Comparison of ENCODE assay signal across 8 cellular contexts in genomic region chrX:107537815-107538214, GRCh38.
A peak's percentile ranks its signal among the peaks of the same experiment; 100 is the strongest.
DNase-seq lines count a peak whose midpoint lies in the region; TF ChIP-seq lines count a peak whose summit lies in the region.

No MANE protein-coding gene starts in this region.

- H3K4me3 Mint-ChIP-seq in activated CD4-positive, alpha-beta T cell treated with anti-CD3 and anti-CD28 coated beads, Interleukin-2, amount 10 ng/mL, durations not matched to agents 24 days and 14 days, result no peak overlapping the region

- H3K4me3 ChIP-seq in MG63 (no peak overlapping the region), fibroblast of mammary gland (ENCODE audit: control insufficient read depth, low read depth, low read length) (no peak overlapping the region), prostate gland (no peak overlapping the region)

- no peaks in the 10 kb centered on the region for H3K9me3 ChIP-seq in MG63
- H3K9me3 ChIP-seq in prostate gland, result no peaks in the 10 kb centered on the region

- 45% methylated on average over 6 of the region's 6 CpGs for WGBS in prostate gland

- intact Hi-C loops in activated CD4-positive, alpha-beta T cell treated with anti-CD3 and anti-CD28 coated beads, Interleukin-2, amount 10 ng/mL, durations not matched to agents 24 days and 14 days (cut with micrococcal nuclease), result loop anchor here (2.0 to 10.0 kb wide), 4 partner anchors 89 to 354 kb away; partner anchors contain the start of genes NCBP2L and PRPS1
- intact Hi-C loops in prostate gland (cut with DNase I), result no loop called here

- H3K27ac ChIP-seq in prostate gland, result no peak overlapping the region

- H3K27me3 Mint-ChIP-seq in activated CD4-positive, alpha-beta T cell treated with anti-CD3 and anti-CD28 coated beads, Interleukin-2, amount 10 ng/mL, durations not matched to agents 24 days and 14 days, result peaks cover 11% of the 10 kb centered on the region

- no peaks in the 10 kb centered on the region for H3K27me3 ChIP-seq in MG63
- no peaks in the 10 kb centered on the region for H3K27me3 ChIP-seq in prostate gland (replicated peaks; ENCODE audit: insufficient read depth)

- TF ChIP-seq CTCF in fibroblast of mammary gland (conservative IDR thresholded peaks at IDR 0.05; ENCODE audit: control insufficient read depth, insufficient read depth, low read depth, low read length) (peak; percentile 61), prostate gland (IDR thresholded peaks at IDR 0.05) (peak in 1 of 4 experiments; percentile 9)

- no peaks in the 10 kb centered on the region for H3K36me3 Mint-ChIP-seq in activated CD4-positive, alpha-beta T cell treated with anti-CD3 and anti-CD28 coated beads, Interleukin-2, amount 10 ng/mL, durations not matched to agents 24 days and 14 days (ENCODE audit: low read depth)

- H3K27ac Mint-ChIP-seq in activated CD4-positive, alpha-beta T cell treated with anti-CD3 and anti-CD28 coated beads, Interleukin-2, amount 10 ng/mL, durations not matched to agents 24 days and 14 days, result no peak overlapping the region

- no peaks in the 10 kb centered on the region for H3K36me3 ChIP-seq in MG63
- no peaks in the 10 kb centered on the region for H3K36me3 ChIP-seq in prostate gland

- H3K9me3 Mint-ChIP-seq in activated CD4-positive, alpha-beta T cell treated with anti-CD3 and anti-CD28 coated beads, Interleukin-2, amount 10 ng/mL, durations not matched to agents 24 days and 14 days, result no peaks in the 10 kb centered on the region

- H3K4me1 Mint-ChIP-seq in activated CD4-positive, alpha-beta T cell treated with anti-CD3 and anti-CD28 coated beads, Interleukin-2, amount 10 ng/mL, durations not matched to agents 24 days and 14 days, result no peaks in the 10 kb centered on the region

- TF ChIP-seq POLR2A in prostate gland (IDR thresholded peaks at IDR 0.05), result no peak

- no peaks in the 10 kb centered on the region for H3K4me1 ChIP-seq in prostate gland (replicated peaks)

- DNase-seq in activated CD4-positive, alpha-beta T cell treated with anti-CD3 and anti-CD28 coated beads for 24 hours (ENCODE audit: low read depth in 2 of 2), result peak; percentile 4 to 23
- DNase-seq in activated CD4-positive, alpha-beta T cell treated with anti-CD3 and anti-CD28 coated beads for 1 hour, result no peak
- peak; percentile 17 for DNase-seq in MG63
- DNase-seq in activated CD4-positive, alpha-beta T cell treated with anti-CD3 and anti-CD28 coated beads, Interleukin-2, amount 10 ng/mL, durations not matched to agents 24 days and 14 days, result peak; percentile 75
- peak; percentile 62 for DNase-seq in fibroblast of mammary gland (ENCODE audit: low read depth)
- peak; percentile 49 for DNase-seq in stimulated activated CD4-positive, alpha-beta T cell treated with anti-CD3 and anti-CD28 coated beads, Interleukin-15, amount 100 ng/mL, for 24 hours
- no peak for DNase-seq in prostate gland (ENCODE audit: low spot score)
- no peak for DNase-seq in activated gamma-delta T cell treated with Interleukin-2 at 50 U/mL for 16 hours

Comparison
In these comparisons a context has a peak if more than half of its experiments do, and no peak if none do; other contexts are left out.
1. DNase-seq: peak in activated CD4-positive, alpha-beta T cell treated with anti-CD3 and anti-CD28 coated beads for 24 hours (2 of 2), MG63 (single experiment), activated CD4-positive, alpha-beta T cell treated with anti-CD3 and anti-CD28 coated beads, Interleukin-2, amount 10 ng/mL, durations not matched to agents 24 days and 14 days (single experiment), fibroblast of mammary gland (single experiment) and stimulated activated CD4-positive, alpha-beta T cell treated with anti-CD3 and anti-CD28 coated beads, Interleukin-15, amount 100 ng/mL, for 24 hours (single experiment); none in activated CD4-positive, alpha-beta T cell treated with anti-CD3 and anti-CD28 coated beads for 1 hour (single experiment), prostate gland (single experiment) and activated gamma-delta T cell treated with Interleukin-2 at 50 U/mL for 16 hours (single experiment).